ENCODE assay signal across 18 cellular contexts in the genomic region with DNA sequence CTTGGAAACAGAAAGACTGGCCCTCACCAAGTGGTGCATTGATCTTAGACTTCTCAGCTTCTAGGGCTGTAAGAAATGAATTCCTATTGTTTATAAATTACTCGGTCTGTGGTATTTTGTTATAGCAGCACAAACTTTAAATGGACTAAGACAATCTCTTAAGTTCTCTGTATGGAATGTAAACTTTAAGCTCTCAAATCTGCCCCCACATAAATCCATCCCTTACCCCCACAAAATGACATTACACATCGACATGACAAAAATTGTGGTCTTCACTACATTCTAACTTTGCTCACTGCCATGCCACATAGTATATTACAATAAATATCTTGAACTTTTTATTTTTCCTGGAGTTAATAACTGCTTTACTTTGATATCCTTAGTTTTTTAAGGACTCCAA.
A peak's percentile ranks its signal among the peaks of the same experiment; 100 is the strongest.
DNase-seq lines count a peak whose midpoint lies in the region; TF ChIP-seq lines count a peak whose summit lies in the region.
"Had no signal": no experiment of that assay in that cellular context is flagged by ENCODE, and none has a peak within 500 bp of the region (broad histone marks: within the 10 kb centered on the region; RNA-seq: fewer than 3 reads in every experiment).

No MANE protein-coding gene starts in this region.

- H3K23ac ChIP-seq in mesenchymal stem cell (ENCODE audit: low read length in 2 of 2) = no peak overlapping the region

- intact Hi-C loops in thyroid gland (cut with DNase I) = no loop called here

- H3K9ac ChIP-seq in mesenchymal stem cell (ENCODE audit: low read length) = no peak overlapping the region
- H3K9ac ChIP-seq: BLaER1 treated with 17β-estradiol and CSF1 and Interleukin-3, amounts not matched to agents 10 nM and 100 nM had no signal

- no peak overlapping the region for H4K8ac ChIP-seq in mesenchymal stem cell (ENCODE audit: low read length)

- peaks cover 12% of the 10 kb centered on the region for H3K27me3 Mint-ChIP-seq in HFFc6 (ENCODE audit: insufficient read depth)

- H3K9me3 ChIP-seq in mesenchymal stem cell (ENCODE audit: control insufficient read depth, low read length) (no peaks in the 10 kb centered on the region), thyroid gland (no peaks in the 10 kb centered on the region), tibial nerve (no peaks in the 10 kb centered on the region)
- H3K9me3 ChIP-seq: A549, Caco-2 had no signal

- H2BK12ac ChIP-seq in mesenchymal stem cell (ENCODE audit: low read length in 2 of 2) = no peak overlapping the region

- H3K4me3 ChIP-seq in mesenchymal stem cell (ENCODE audit: insufficient read depth in 1 of 2, low read depth in 1 of 2, low read length in 2 of 2) (no peak overlapping the region), thyroid gland (replicated peaks in 1 of 3) (no peak overlapping the region), tibial nerve (no peak overlapping the region)
- H3K4me3 ChIP-seq: A549; BLaER1 treated with 17β-estradiol and CSF1 and Interleukin-3, amounts not matched to agents 10 nM and 100 nM had no signal

- no peaks in the 10 kb centered on the region for H3K9me3 Mint-ChIP-seq in HFFc6
- H3K9me3 Mint-ChIP-seq: CD4-positive, alpha-beta T cell; CD8-positive, alpha-beta T cell had no signal

- H3K14ac ChIP-seq in mesenchymal stem cell (ENCODE audit: low read length in 2 of 2) = no peak overlapping the region

- H3K4me1 Mint-ChIP-seq in HFFc6 (ENCODE audit: low read depth) = peaks cover 88% of the 10 kb centered on the region

- no peak overlapping the region for H2BK5ac ChIP-seq in mesenchymal stem cell (ENCODE audit: low read depth, low read length, poor library complexity, severe bottlenecking)

- H3K27me3 ChIP-seq in mesenchymal stem cell (ENCODE audit: control insufficient read depth in 1 of 2, insufficient read depth in 1 of 2, low read length in 2 of 2) (no peaks in the 10 kb centered on the region), thyroid gland (no peaks in the 10 kb centered on the region), tibial nerve (no peaks in the 10 kb centered on the region)

- no peak overlapping the region for H3K4me2 ChIP-seq in mesenchymal stem cell (ENCODE audit: low read length, poor library complexity, severe bottlenecking)
- H3K4me2 ChIP-seq: A549; BLaER1 treated with 17β-estradiol and CSF1 and Interleukin-3, amounts not matched to agents 10 nM and 100 nM had no signal

- H3K4me1 ChIP-seq in mesenchymal stem cell (ENCODE audit: control insufficient read depth, insufficient read depth, low read depth, low read length) (peaks cover 17% of the 10 kb centered on the region), thyroid gland (no peaks in the 10 kb centered on the region), tibial nerve (peaks cover 0 to 15% (median 0%) of the 10 kb centered on the region in 4 donors)

- DNase-seq in HFFc6 (no peak), amniotic epithelial cell (ENCODE audit: low read depth) (peak; percentile 53), mesenchymal stem cell (no peak), thyroid gland (no peak), NCI-H1436 treated with DMSO at 0.1 percent for 48 hours (lab: John Stamatoyannopoulos, UW) (no peak), tibial nerve (ENCODE audit: low spot score in 2 of 2) (no peak)
- DNase-seq: AML-193; Caco-2; Calu3; CD4-positive, alpha-beta T cell; CD8-positive, alpha-beta T cell; DMS79 treated with DMSO at 0.1 percent for 48 hours; GF-D8 had no signal

- no peak overlapping the region for H4K91ac ChIP-seq in mesenchymal stem cell (ENCODE audit: low read length)

- WGBS in mesenchymal stem cell = 43% methylated on average over 1 of the region's 2 CpGs
- WGBS in thyroid gland, 2 donors = 84 to 90% methylated on average over 2 of the region's 2 CpGs
- 69 to 71% methylated on average over 2 of the region's 2 CpGs for WGBS in tibial nerve, 2 donors

- no peak overlapping the region; the same call in 1 of the 2 replicates for H3K4me3 Mint-ChIP-seq in HFFc6
- H3K4me3 Mint-ChIP-seq: B cell; CD4-positive, alpha-beta T cell; CD8-positive, alpha-beta T cell had no signal

- H2BK120ac ChIP-seq in mesenchymal stem cell (ENCODE audit: low read depth, low read length) = no peak overlapping the region

- H2AFZ ChIP-seq in mesenchymal stem cell (ENCODE audit: low read depth, low read length) = no peak overlapping the region

- H3K18ac ChIP-seq in mesenchymal stem cell (ENCODE audit: low read depth in 1 of 2, low read length in 2 of 2) = peak overlapping the region; percentile 54 to 59

- no peak overlapping the region for H3K4ac ChIP-seq in mesenchymal stem cell (ENCODE audit: low read depth in 1 of 2, low read length in 2 of 2)

- TF ChIP-seq POLR2A in thyroid gland (IDR thresholded peaks at IDR 0.05) (no peak), tibial nerve (IDR thresholded peaks at IDR 0.05) (no peak)

- TF ChIP-seq EP300 in tibial nerve (IDR thresholded peaks at IDR 0.05) = no peak

- H3K27ac ChIP-seq in mesenchymal stem cell (ENCODE audit: low read length, poor library complexity, severe bottlenecking) (no peak overlapping the region), thyroid gland (no peak overlapping the region), tibial nerve (no peak overlapping the region)
- H3K27ac ChIP-seq: 22Rv1; A549; BLaER1 treated with 17β-estradiol and CSF1 and Interleukin-3, amounts not matched to agents 10 nM and 100 nM; C4-2B had no signal

- H3K27ac Mint-ChIP-seq in HFFc6 = peak overlapping the region; percentile 38
- H3K27ac Mint-ChIP-seq: B cell; CD4-positive, alpha-beta T cell; CD8-positive, alpha-beta T cell had no signal

- H3K36me3 Mint-ChIP-seq in HFFc6 (ENCODE audit: low read depth) = peaks cover 79% of the 10 kb centered on the region
- H3K36me3 Mint-ChIP-seq: CD8-positive, alpha-beta T cell had no signal

- H3K36me3 ChIP-seq in mesenchymal stem cell (ENCODE audit: control insufficient read depth in 1 of 2, insufficient read depth in 2 of 2, low read depth in 1 of 2, low read length in 2 of 2) = peaks cover 3 to 25% of the 10 kb centered on the region in 2 experiments
- no peaks in the 10 kb centered on the region for H3K36me3 ChIP-seq in thyroid gland
- no peaks in the 10 kb centered on the region for H3K36me3 ChIP-seq in tibial nerve

- H2AK5ac ChIP-seq in mesenchymal stem cell (ENCODE audit: low read length, severe bottlenecking) = peak overlapping the region; percentile 23

- H3K79me1 ChIP-seq in mesenchymal stem cell (replicated peaks; ENCODE audit: low read length, poor library complexity, severe bottlenecking) = peaks cover 24% of the 10 kb centered on the region

- H2BK15ac ChIP-seq in mesenchymal stem cell (ENCODE audit: low read depth, poor library complexity, severe bottlenecking) = no peak overlapping the region

- TF ChIP-seq CTCF in HFFc6 (IDR thresholded peaks at IDR 0.05) = no peak
- no peak for TF ChIP-seq CTCF in thyroid gland (IDR thresholded peaks at IDR 0.05)
- TF ChIP-seq CTCF in tibial nerve (IDR thresholded peaks at IDR 0.05) = no peak
